In the genomic region with DNA sequence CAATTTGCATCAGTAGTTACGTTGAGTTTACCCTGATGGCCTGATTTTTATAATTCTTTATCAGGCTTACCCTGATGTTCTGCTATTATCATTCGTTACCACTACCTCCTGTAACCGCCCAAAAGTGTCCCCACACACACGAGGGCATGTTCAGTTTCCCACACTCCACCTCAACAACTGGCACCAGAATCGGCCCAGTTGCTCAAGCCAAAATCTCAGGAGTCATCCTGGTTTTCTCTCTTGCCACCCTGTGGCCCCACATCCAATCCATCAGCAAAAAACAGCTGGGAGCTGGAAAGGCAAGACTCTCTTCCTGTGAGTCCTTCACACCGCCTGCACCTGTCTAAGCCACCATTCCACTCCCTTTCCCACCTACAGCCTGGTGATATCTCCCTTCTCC, we compare ENCODE assay signal across 8 cellular contexts.
DNase-seq lines count a peak whose midpoint lies in the region; ATAC-seq lines count a peak whose summit lies in the region.

No MANE protein-coding gene starts in this region.

- no peaks in the 10 kb centered on the region for H3K9me3 ChIP-seq in iPS-20b (ENCODE audit: insufficient read depth, low read depth, low read length)

- no peaks in the 10 kb centered on the region for H3K27me3 Mint-ChIP-seq in activated CD8-positive, alpha-beta T cell treated with anti-CD3 and anti-CD28 coated beads, Interleukin-2, amount 10 ng/mL, durations not matched to agents 7 days and 5 days (ENCODE audit: low read depth)
- H3K27me3 Mint-ChIP-seq in stimulated activated naive CD8-positive, alpha-beta T cell treated with anti-CD3 and anti-CD28 coated beads, Interleukin-15, amount 100 ng/mL, for 72 hours = no peaks in the 10 kb centered on the region

- H3K36me3 Mint-ChIP-seq in activated CD8-positive, alpha-beta T cell treated with anti-CD3 and anti-CD28 coated beads, Interleukin-2, amount 10 ng/mL, durations not matched to agents 7 days and 5 days (ENCODE audit: low read depth) = no peaks in the 10 kb centered on the region

- H3K36me3 ChIP-seq in iPS-20b (ENCODE audit: insufficient read depth, low read depth, low read length) = no peaks in the 10 kb centered on the region

- POLR2A ChIA-PET in activated CD8-positive, alpha-beta T cell treated with anti-CD3 and anti-CD28 coated beads, Interleukin-2, amount 10 ng/mL, durations not matched to agents 7 days and 5 days (lab: Charles Lee) = interaction anchor here (1.3 kb wide), 1 partner anchor 305 kb away, joined by 3 read pairs; the partner anchor contains the start of genes MZT2B and SMPD4

- H3K27me3 ChIP-seq in iPS-20b (ENCODE audit: insufficient read depth, low read length) = 0 out of 2 replicates have a peak, but pooled peaks cover 6% of the 10 kb centered on the region

- ATAC-seq in activated CD8-positive, alpha-beta T cell treated with anti-CD3 and anti-CD28 coated beads, Interleukin-2, amount 10 ng/mL, durations not matched to agents 7 days and 5 days = no peak
- ATAC-seq in stimulated activated naive CD8-positive, alpha-beta T cell treated with anti-CD3 and anti-CD28 coated beads, Interleukin-15, amount 100 ng/mL, for 72 hours = no peak
- ATAC-seq in HG03439 (IDR thresholded peaks at IDR 0.05; ENCODE audit: unreplicated experiment) (no peak), GM21528 (IDR thresholded peaks at IDR 0.05; ENCODE audit: low FRiP score, unreplicated experiment) (no peak)

- peak overlapping the region; percentile 92 for H3K4me3 Mint-ChIP-seq in activated CD8-positive, alpha-beta T cell treated with anti-CD3 and anti-CD28 coated beads, Interleukin-2, amount 10 ng/mL, durations not matched to agents 7 days and 5 days
- peak overlapping the region; percentile 95 to 99 for H3K4me3 Mint-ChIP-seq in stimulated activated naive CD8-positive, alpha-beta T cell treated with anti-CD3 and anti-CD28 coated beads, Interleukin-15, amount 100 ng/mL, for 72 hours

- H3K27ac Mint-ChIP-seq in activated CD8-positive, alpha-beta T cell treated with anti-CD3 and anti-CD28 coated beads, Interleukin-2, amount 10 ng/mL, durations not matched to agents 7 days and 5 days = no peak overlapping the region
- peak overlapping the region; percentile 94 to 96 for H3K27ac Mint-ChIP-seq in stimulated activated naive CD8-positive, alpha-beta T cell treated with anti-CD3 and anti-CD28 coated beads, Interleukin-15, amount 100 ng/mL, for 72 hours

- DNase-seq in NCI-H748 (lab: John Stamatoyannopoulos, UW; ENCODE audit: unreplicated experiment) = peak; percentile 25
- DNase-seq in NCI-H748 treated with DMSO at 0.1 percent for 48 hours (lab: John Stamatoyannopoulos, UW) = no peak
- no peak for DNase-seq in activated CD8-positive, alpha-beta T cell treated with anti-CD3 and anti-CD28 coated beads, Interleukin-2, amount 10 ng/mL, durations not matched to agents 7 days and 5 days
- no peak for DNase-seq in stimulated activated naive CD8-positive, alpha-beta T cell treated with anti-CD3 and anti-CD28 coated beads, Interleukin-15, amount 100 ng/mL, for 72 hours
- no peak for DNase-seq in stimulated activated CD8-positive, alpha-beta memory T cell treated with anti-CD3 and anti-CD28 coated beads, Interleukin-4, amount 100 ng/mL, for 48 hours

- CTCF ChIA-PET in activated CD8-positive, alpha-beta T cell treated with anti-CD3 and anti-CD28 coated beads, Interleukin-2, amount 10 ng/mL, durations not matched to agents 7 days and 5 days (lab: Charles Lee) = interaction anchor here (0.8 to 1.4 kb wide), 3 partner anchors 14 to 465 kb away, joined by 3 to 5 read pairs (median 3); a partner anchor contains a TSS

- peaks cover 6% of the 10 kb centered on the region for H3K4me1 Mint-ChIP-seq in activated CD8-positive, alpha-beta T cell treated with anti-CD3 and anti-CD28 coated beads, Interleukin-2, amount 10 ng/mL, durations not matched to agents 7 days and 5 days (ENCODE audit: low read depth)
- H3K4me1 Mint-ChIP-seq in stimulated activated naive CD8-positive, alpha-beta T cell treated with anti-CD3 and anti-CD28 coated beads, Interleukin-15, amount 100 ng/mL, for 72 hours = peaks cover 8% of the 10 kb centered on the region

- H3K9me3 Mint-ChIP-seq in activated CD8-positive, alpha-beta T cell treated with anti-CD3 and anti-CD28 coated beads, Interleukin-2, amount 10 ng/mL, durations not matched to agents 7 days and 5 days (ENCODE audit: insufficient read depth) = no peaks in the 10 kb centered on the region
- peaks cover 0 to 5% of the 10 kb centered on the region in 2 donors for H3K9me3 Mint-ChIP-seq in stimulated activated naive CD8-positive, alpha-beta T cell treated with anti-CD3 and anti-CD28 coated beads, Interleukin-15, amount 100 ng/mL, for 72 hours

- H3K9ac ChIP-seq in iPS-20b (ENCODE audit: low read depth, low read length) = peak overlapping the region; percentile 89; the same call in 1 of the 2 replicates

- H3K4me1 ChIP-seq in iPS-20b (ENCODE audit: insufficient read depth, low read length) = peaks cover 5% of the 10 kb centered on the region; the same call in 1 of the 2 replicates

- no peak overlapping the region for H3K27ac ChIP-seq in iPS-20b (ENCODE audit: low read length)

- peak overlapping the region; percentile 98 for H3K4me3 ChIP-seq in iPS-20b (ENCODE audit: low read length)
